In genomic region chr4:24266951-24267577, GRCh38 we compare ENCODE assay signal across 1 cellular context.
TF ChIP-seq lines count a peak whose summit lies in the region.

No MANE protein-coding gene starts in this region.

TF ChIP-seq in WTC11, 78 proteins besides CTCF, POLR2A, EP300 and RAD21 (continued from another document):
- no peak for TF ChIP-seq FOXP4 (CRISPR knock-in tag; IDR thresholded peaks at IDR 0.05)
